ENCODE assay signal across 9 cellular contexts in the genomic region with DNA sequence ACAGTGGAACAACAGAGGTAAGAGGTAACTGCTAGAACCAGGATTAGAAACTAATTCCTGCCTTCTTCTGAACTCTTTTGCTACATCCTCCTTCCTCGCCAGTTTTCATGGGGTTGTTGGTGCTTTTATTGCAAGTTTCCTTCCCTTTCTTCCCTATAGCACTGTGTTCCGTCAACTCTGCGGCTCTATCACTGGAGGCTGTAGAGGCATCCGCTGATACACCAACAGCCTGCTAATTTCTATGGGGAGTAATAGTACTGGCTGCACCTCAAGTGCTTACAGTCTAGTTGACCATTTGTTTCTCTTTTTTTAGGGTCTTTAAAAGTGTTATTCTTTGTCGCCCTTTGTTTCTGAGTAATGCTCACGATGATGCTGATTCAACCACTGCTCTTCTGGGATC. TPM values are rescaled to one million over a fixed set of nuclear protein-coding genes. Genes with fewer than 3 reads are reported as not detected.
DNase-seq lines count a peak whose midpoint lies in the region; ATAC-seq and TF ChIP-seq lines count a peak whose summit lies in the region.
"Had no signal": no experiment of that assay in that cellular context is flagged by ENCODE, and none has a peak within 500 bp of the region (broad histone marks: within the 10 kb centered on the region; RNA-seq: fewer than 3 reads in every experiment).

No MANE protein-coding gene starts in this region.

- BruUV-seq in HCT116 (replicated peaks; lab: Mats Ljungman, UMichigan) = no TSS peak

- H4K20me1 ChIP-seq in HCT116 (ENCODE audit: insufficient read depth) = no peaks in the 10 kb centered on the region

- CTCF ChIA-PET in HCT116 (lab: Charles Lee) = no interaction called here

- peaks cover 9 to 13% of the 10 kb centered on the region in 2 experiments; a peak in 2 of 4 replicates for H3K36me3 ChIP-seq in HCT116 (ENCODE audit: control insufficient read depth in 1 of 2, insufficient read depth in 2 of 2, low read length in 2 of 2)
- H3K36me3 ChIP-seq in gastroesophageal sphincter = peaks cover 0 to 9% of the 10 kb centered on the region in 2 donors
- no peaks in the 10 kb centered on the region for H3K36me3 ChIP-seq in skeletal muscle satellite cell (ENCODE audit: insufficient read depth, low read length)

- TF ChIP-seq RAD21 in HCT116 (IDR thresholded peaks at IDR 0.05; ENCODE audit: low read depth) = no peak

- peaks cover 14 to 20% of the 10 kb centered on the region in 2 experiments; a peak in 3 of 4 replicates for H3K4me1 ChIP-seq in HCT116 (ENCODE audit: control insufficient read depth in 1 of 2, insufficient read depth in 2 of 2, low read length in 2 of 2)
- H3K4me1 ChIP-seq in gastroesophageal sphincter = peaks cover 0 to 23% (median 9%) of the 10 kb centered on the region in 3 donors
- H3K4me1 ChIP-seq in skeletal muscle satellite cell (ENCODE audit: control insufficient read depth, insufficient read depth, low read length) = peaks cover 14% of the 10 kb centered on the region

- no peaks in the 10 kb centered on the region for H3K9me3 ChIP-seq in HCT116 (ENCODE audit: control insufficient read depth in 1 of 2, insufficient read depth in 1 of 2, low read depth in 1 of 2, low read length in 2 of 2)
- H3K9me3 ChIP-seq in gastroesophageal sphincter = no peaks in the 10 kb centered on the region
- no peaks in the 10 kb centered on the region for H3K9me3 ChIP-seq in skeletal muscle satellite cell (replicated peaks; ENCODE audit: low read length)

- H3K27me3 ChIP-seq in HCT116 (ENCODE audit: insufficient read depth, low read length) (no peaks in the 10 kb centered on the region), gastroesophageal sphincter (no peaks in the 10 kb centered on the region), skeletal muscle satellite cell (ENCODE audit: control insufficient read depth, insufficient read depth, low read length) (no peaks in the 10 kb centered on the region)

- TF ChIP-seq CTCF in C4-2B (conservative IDR thresholded peaks at IDR 0.05) (no peak), HCT116 (IDR thresholded peaks at IDR 0.05 in 2 of 3, conservative IDR thresholded peaks at IDR 0.05 in 1 of 3; ENCODE audit: borderline replicate concordance in 1 of 3, insufficient read depth in 1 of 3, low read depth in 2 of 3, low read length in 2 of 3) (no peak), gastroesophageal sphincter (IDR thresholded peaks at IDR 0.05) (no peak)

- no peak overlapping the region for H2AFZ ChIP-seq in HCT116 (ENCODE audit: low read depth, low read length, poor library complexity, severe bottlenecking)

- RAD21 ChIA-PET in HCT116 (lab: Charles Lee; ENCODE audit: low non-redundant PET in 1 of 2, low total read pairs in 2 of 2, uncharacterized antibody in 2 of 2, unreplicated experiment in 2 of 2) = no interaction called here

- H3K9me2 ChIP-seq in HCT116 (ENCODE audit: insufficient read depth) = no peaks in the 10 kb centered on the region

- no peak for TF ChIP-seq POLR2A in HCT116 (IDR thresholded peaks at IDR 0.05; ENCODE audit: borderline replicate concordance, extremely low read depth, insufficient read depth, insufficient read length)
- no peak for TF ChIP-seq POLR2A in gastroesophageal sphincter (IDR thresholded peaks at IDR 0.05)

- H3K9ac ChIP-seq in HCT116 (ENCODE audit: low read length) (peak overlapping the region; percentile 76), skeletal muscle satellite cell (ENCODE audit: low read depth, low read length) (peak overlapping the region; percentile 83)

- WGBS in gastroesophageal sphincter (ENCODE audit: low coverage in 1 of 2), 2 donors = 0 to 3% methylated on average over 6 of the region's 6 CpGs

- ATAC-seq in HCT116 = peak; percentile 28; the same call in 1 of the 2 replicates
- ATAC-seq in gastroesophageal sphincter = no peak
- no peak for ATAC-seq in GM19324 (IDR thresholded peaks at IDR 0.05; ENCODE audit: low FRiP score, unreplicated experiment)

- DNase-seq in HCT116 (ENCODE audit: low read depth, low spot score) (no peak), SW480 (ENCODE audit: low spot score) (peak; percentile 39), NK-92 (lab: John Stamatoyannopoulos, UW; ENCODE audit: unreplicated experiment) (no peak)
- DNase-seq in stimulated activated CD4-positive, alpha-beta T cell treated with anti-CD3 and anti-CD28 coated beads, Interleukin-4, amount 100 ng/mL, for 24 hours = no peak

- POLR2A ChIA-PET in HCT116 (lab: Charles Lee) = no interaction called here

- intact Hi-C loops in HCT116 (cut with micrococcal nuclease) = no loop called here

- peaks cover 33% of the 10 kb centered on the region for H3K79me2 ChIP-seq in HCT116 (ENCODE audit: insufficient read depth, low read length)

- no peak for TF ChIP-seq EP300 in gastroesophageal sphincter (IDR thresholded peaks at IDR 0.05)

- H3K27ac ChIP-seq in C4-2B (peak overlapping the region; percentile 86), HCT116 (ENCODE audit: low read depth, low read length) (no peak overlapping the region), gastroesophageal sphincter (peak overlapping the region in 2 of 4 donors; percentile 77 to 83)

- H3K4me3 ChIP-seq in HCT116 (replicated peaks in 1 of 2; ENCODE audit: low read depth in 1 of 2, low read length in 2 of 2) (peak overlapping the region; percentile 82 to 93), gastroesophageal sphincter (peak overlapping the region; percentile 51 to 92), skeletal muscle satellite cell (ENCODE audit: low read length) (peak overlapping the region; percentile 86)

- peak overlapping the region; percentile 90 for H3K4me2 ChIP-seq in HCT116 (ENCODE audit: low read length)
- peak overlapping the region; percentile 86 for H3K4me2 ChIP-seq in skeletal muscle satellite cell (ENCODE audit: low read length)

TF ChIP-seq in HCT116, 20 proteins besides CTCF, POLR2A, EP300 and RAD21 (continues in another document):
- TF ChIP-seq, protein P1, sequence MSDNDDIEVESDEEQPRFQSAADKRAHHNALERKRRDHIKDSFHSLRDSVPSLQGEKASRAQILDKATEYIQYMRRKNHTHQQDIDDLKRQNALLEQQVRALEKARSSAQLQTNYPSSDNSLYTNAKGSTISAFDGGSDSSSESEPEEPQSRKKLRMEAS (IDR thresholded peaks at IDR 0.05) = no peak
- TF ChIP-seq TCF7L2 (IDR thresholded peaks at IDR 0.05; ENCODE audit: borderline replicate concordance, extremely low read depth, insufficient read depth, insufficient read length) (no peak), ZNF274 (IDR thresholded peaks at IDR 0.05; ENCODE audit: low read depth, low read length) (no peak), SIN3A (IDR thresholded peaks at IDR 0.05; ENCODE audit: low read depth) (no peak), EGR1 (IDR thresholded peaks at IDR 0.05; ENCODE audit: low read depth) (no peak), JUND (IDR thresholded peaks at IDR 0.05) (no peak), EZH2phosphoT487 (IDR thresholded peaks at IDR 0.05; ENCODE audit: borderline replicate concordance) (no peak), CBX3 (IDR thresholded peaks at IDR 0.05; ENCODE audit: low read depth) (no peak), ELF1 (IDR thresholded peaks at IDR 0.05; ENCODE audit: borderline replicate concordance, low read depth) (no peak), YY1 (IDR thresholded peaks at IDR 0.05; ENCODE audit: extremely low read depth, insufficient replicate concordance, low read depth, low read length) (no peak), ZFX (IDR thresholded peaks at IDR 0.05) (no peak), FOSL1 (IDR thresholded peaks at IDR 0.05; ENCODE audit: low read depth) (no peak), SRF (IDR thresholded peaks at IDR 0.05; ENCODE audit: low read depth) (no peak), EZH2 (IDR thresholded peaks at IDR 0.05) (no peak)
- TF ChIP-seq, protein P2, sequence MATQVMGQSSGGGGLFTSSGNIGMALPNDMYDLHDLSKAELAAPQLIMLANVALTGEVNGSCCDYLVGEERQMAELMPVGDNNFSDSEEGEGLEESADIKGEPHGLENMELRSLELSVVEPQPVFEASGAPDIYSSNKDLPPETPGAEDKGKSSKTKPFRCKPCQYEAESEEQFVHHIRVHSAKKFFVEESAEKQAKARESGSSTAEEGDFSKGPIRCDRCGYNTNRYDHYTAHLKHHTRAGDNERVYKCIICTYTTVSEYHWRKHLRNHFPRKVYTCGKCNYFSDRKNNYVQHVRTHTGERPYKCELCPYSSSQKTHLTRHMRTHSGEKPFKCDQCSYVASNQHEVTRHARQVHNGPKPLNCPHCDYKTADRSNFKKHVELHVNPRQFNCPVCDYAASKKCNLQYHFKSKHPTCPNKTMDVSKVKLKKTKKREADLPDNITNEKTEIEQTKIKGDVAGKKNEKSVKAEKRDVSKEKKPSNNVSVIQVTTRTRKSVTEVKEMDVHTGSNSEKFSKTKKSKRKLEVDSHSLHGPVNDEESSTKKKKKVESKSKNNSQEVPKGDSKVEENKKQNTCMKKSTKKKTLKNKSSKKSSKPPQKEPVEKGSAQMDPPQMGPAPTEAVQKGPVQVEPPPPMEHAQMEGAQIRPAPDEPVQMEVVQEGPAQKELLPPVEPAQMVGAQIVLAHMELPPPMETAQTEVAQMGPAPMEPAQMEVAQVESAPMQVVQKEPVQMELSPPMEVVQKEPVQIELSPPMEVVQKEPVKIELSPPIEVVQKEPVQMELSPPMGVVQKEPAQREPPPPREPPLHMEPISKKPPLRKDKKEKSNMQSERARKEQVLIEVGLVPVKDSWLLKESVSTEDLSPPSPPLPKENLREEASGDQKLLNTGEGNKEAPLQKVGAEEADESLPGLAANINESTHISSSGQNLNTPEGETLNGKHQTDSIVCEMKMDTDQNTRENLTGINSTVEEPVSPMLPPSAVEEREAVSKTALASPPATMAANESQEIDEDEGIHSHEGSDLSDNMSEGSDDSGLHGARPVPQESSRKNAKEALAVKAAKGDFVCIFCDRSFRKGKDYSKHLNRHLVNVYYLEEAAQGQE (IDR thresholded peaks at IDR 0.05; ENCODE audit: low read depth) = no peak
- TF ChIP-seq, protein P3, sequence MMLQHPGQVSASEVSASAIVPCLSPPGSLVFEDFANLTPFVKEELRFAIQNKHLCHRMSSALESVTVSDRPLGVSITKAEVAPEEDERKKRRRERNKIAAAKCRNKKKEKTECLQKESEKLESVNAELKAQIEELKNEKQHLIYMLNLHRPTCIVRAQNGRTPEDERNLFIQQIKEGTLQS (IDR thresholded peaks at IDR 0.05) = no peak

RNA-seq across cellular contexts. Expression of a gene that starts 0.8 kb away (rescaled TPM):
- total RNA-seq in HCT116 (2021; ENCODE audit: unreplicated experiment) (30.0 TPM), gastroesophageal sphincter (1 to 10 TPM; 4.7 to 5.5 (median 5.2) TPM)
- polyA plus RNA-seq in HCT116 (2012) = 17.6 and 18.1 TPM in 2 replicates
- total RNA-seq in skeletal muscle satellite cell (2012; rRNA removed) = 11.4 and 11.7 TPM in 2 replicates

RNA-seq across cellular contexts. Expression of a gene that starts 20.6 kb away (rescaled TPM):
- total RNA-seq in HCT116 (2021; ENCODE audit: unreplicated experiment) = not detected
- not detected in 2 replicates for polyA plus RNA-seq in HCT116 (2012)
- total RNA-seq in gastroesophageal sphincter = not detected
- not detected in 2 replicates for total RNA-seq in skeletal muscle satellite cell (2012; rRNA removed)
- total RNA-seq: NCI-H460 had no signal
